Comparison of ENCODE assay signal across 8 cellular contexts in genomic region chr12:29427964-29428363, GRCh38. TPM values are rescaled to one million over a fixed set of nuclear protein-coding genes. Genes with fewer than 3 reads are reported as not detected.
DNase-seq lines count a peak whose midpoint lies in the region; ATAC-seq and TF ChIP-seq lines count a peak whose summit lies in the region.

No MANE protein-coding gene starts in this region.

- peak; percentile 99 for ATAC-seq in GM21423 (IDR thresholded peaks at IDR 0.05; ENCODE audit: unreplicated experiment)
- ATAC-seq in HG03565 (IDR thresholded peaks at IDR 0.05; ENCODE audit: unreplicated experiment) = peak; percentile 94
- ATAC-seq in upper lobe of right lung = peak; percentile 73

- no peaks in the 10 kb centered on the region for H3K4me1 ChIP-seq in upper lobe of right lung

- intact Hi-C loops in upper lobe of right lung (cut with DNase I) = no loop called here

- TF ChIP-seq CTCF in GM12872 (IDR thresholded peaks at IDR 0.05; ENCODE audit: insufficient read depth, low read depth, low read length) (peak; percentile 71), upper lobe of right lung (IDR thresholded peaks at IDR 0.05) (peak; percentile 22)

- no peak overlapping the region for H3K27ac ChIP-seq in upper lobe of right lung

- no peak overlapping the region for H3K4me3 ChIP-seq in upper lobe of right lung

- H3K9me3 ChIP-seq in upper lobe of right lung = no peaks in the 10 kb centered on the region

- H3K27me3 ChIP-seq in upper lobe of right lung = no peaks in the 10 kb centered on the region

- no peaks in the 10 kb centered on the region for H3K36me3 ChIP-seq in upper lobe of right lung

- DNase-seq in T47D (ENCODE audit: low read depth in 1 of 2, low spot score in 1 of 2) = peak; percentile 7 to 33
- DNase-seq in upper lobe of right lung = no peak
- DNase-seq in DMS153 (lab: John Stamatoyannopoulos, UW) = no peak
- no peak for DNase-seq in stimulated activated CD4-positive, alpha-beta T cell treated with anti-CD3 and anti-CD28 coated beads, Interleukin-2, amount 100 ng/mL, for 24 hours
- DNase-seq in COR-L47 (lab: John Stamatoyannopoulos, UW) = no peak

- in situ Hi-C loops in T47D (cut with HindIII; ENCODE audit: low pct_unique_long_range_greater_than_20kb, low sequenced_read_pairs) = no loop called here

RNA-seq across cellular contexts. Expression of gene ERGIC2, which starts 47.0 kb away (rescaled TPM):
- total RNA-seq in upper lobe of right lung = 64.0 TPM

Comparison
In these comparisons a context has a peak if more than half of its experiments do, and no peak if none do; other contexts are left out.
1. DNase-seq: peak in T47D (2 of 2); none in upper lobe of right lung (single experiment), DMS153 (single experiment), stimulated activated CD4-positive, alpha-beta T cell treated with anti-CD3 and anti-CD28 coated beads, Interleukin-2, amount 100 ng/mL, for 24 hours (0 of 2) and COR-L47 (single experiment).
2. Peak in every context shown above with its lines, with median percentiles within 50 percentile points of each other: ATAC-seq.